Comparison of ENCODE assay signal across 28 cellular contexts in genomic region chr3:197458906-197459470, GRCh38.
DNase-seq lines count a peak whose midpoint lies in the region; ATAC-seq, FAIRE-seq and TF ChIP-seq lines count a peak whose summit lies in the region.
"Had no signal": no experiment of that assay in that cellular context is flagged by ENCODE, and none has a peak within 500 bp of the region (broad histone marks: within the 10 kb centered on the region; RNA-seq: fewer than 3 reads in every experiment).

No MANE protein-coding gene starts in this region.

- H4K20me1 ChIP-seq in K562 (replicated peaks; ENCODE audit: control insufficient read depth, insufficient read depth, low read length) = no peaks in the 10 kb centered on the region
- H4K20me1 ChIP-seq in MM.1S (ENCODE audit: insufficient read depth, low read length) = no peaks in the 10 kb centered on the region

- no peak overlapping the region for H3K4me3 ChIP-seq in K562
- H3K4me3 ChIP-seq in MM.1S (ENCODE audit: low read length) = no peak overlapping the region
- H3K4me3 ChIP-seq: breast epithelium, gastrocnemius medialis, SJCRH30, skin epidermis, stomach, thyroid gland had no signal

- H3K79me2 ChIP-seq in K562 (ENCODE audit: control insufficient read depth, insufficient read depth, low read length) (no peaks in the 10 kb centered on the region), MM.1S (ENCODE audit: low read length) (no peaks in the 10 kb centered on the region)

- TF ChIP-seq EP300 in K562 (IDR thresholded peaks at IDR 0.05; ENCODE audit: low read length) = no peak

- peak overlapping the region; percentile 77 for H3K27ac Mint-ChIP-seq in activated CD8-positive, alpha-beta memory T cell treated with anti-CD3 and anti-CD28 coated beads, Interleukin-2, amount 10 ng/mL, durations not matched to agents 7 days and 5 days
- H3K27ac Mint-ChIP-seq in stimulated activated effector memory CD8-positive, alpha-beta T cell treated with anti-CD3 and anti-CD28 coated beads, Interleukin-12 subunit alpha, Interleukin-12 subunit beta, amount 100 ng/mL, for 72 hours = peak overlapping the region; percentile 87
- H3K27ac Mint-ChIP-seq: B cell, endodermal cell had no signal

- H3K9me2 ChIP-seq in MM.1S (replicated peaks; ENCODE audit: insufficient read depth, low read length) = no peaks in the 10 kb centered on the region

- WGBS in K562 (ENCODE audit: insufficient coverage, low coverage, missing lambda C conversion rate) = 24% methylated on average over 9 of the region's 11 CpGs

- peaks cover 38% of the 10 kb centered on the region for H3K27me3 Mint-ChIP-seq in activated CD8-positive, alpha-beta memory T cell treated with anti-CD3 and anti-CD28 coated beads, Interleukin-2, amount 10 ng/mL, durations not matched to agents 7 days and 5 days
- H3K27me3 Mint-ChIP-seq: B cell had no signal

- H3K9me1 ChIP-seq in K562 (ENCODE audit: control insufficient read depth, insufficient read depth, low read length) = no peaks in the 10 kb centered on the region

- intact Hi-C loops in K562 (cut with micrococcal nuclease) = loop anchor here (10.0 kb wide), 1 partner anchor 204 kb away; no protein-coding TSS in a partner anchor

- H3K36me3 ChIP-seq in K562 (ENCODE audit: control insufficient read depth, insufficient read depth, low read length) = no peaks in the 10 kb centered on the region
- H3K36me3 ChIP-seq in MM.1S (replicated peaks; ENCODE audit: insufficient read depth, low read length) = no peaks in the 10 kb centered on the region
- H3K36me3 ChIP-seq: breast epithelium, gastrocnemius medialis, SJCRH30, stomach, thyroid gland had no signal

- CTCF ChIA-PET in activated CD8-positive, alpha-beta memory T cell treated with anti-CD3 and anti-CD28 coated beads, Interleukin-2, amount 10 ng/mL, durations not matched to agents 7 days and 5 days (lab: Charles Lee) = interaction anchor here (6.3 kb wide), 1 partner anchor 202 kb away, joined by 56 read pairs; no protein-coding TSS in a partner anchor
- CTCF ChIA-PET in K562 (lab: Yijun Ruan, JAX; ENCODE audit: low intra/inter-chr PET ratio) = no interaction called here

- no peak for DNase-seq in activated CD8-positive, alpha-beta memory T cell treated with anti-CD3 and anti-CD28 coated beads, Interleukin-2, amount 10 ng/mL, durations not matched to agents 7 days and 5 days
- DNase-seq in activated CD8-positive, alpha-beta memory T cell treated with anti-CD3 and anti-CD28 coated beads, Interleukin-2, amount 50 U/mL, for 48 hours = no peak
- DNase-seq in K562 (ENCODE audit: extremely low read depth in 1 of 4, low spot score in 3 of 4) (no peak), medulla oblongata (ENCODE audit: extremely low spot score) (peak; percentile 37), foreskin melanocyte (no peak), MM.1S (no peak), left lobe of liver (ENCODE audit: low spot score) (no peak)
- DNase-seq in stimulated activated effector memory CD8-positive, alpha-beta T cell treated with anti-CD3 and anti-CD28 coated beads, Interleukin-12 subunit alpha, Interleukin-12 subunit beta, amount 100 ng/mL, for 72 hours (ENCODE audit: low spot score in 2 of 2) = no peak
- DNase-seq: activated CD4-positive, CD25-positive, alpha-beta regulatory T cell treated with anti-CD3 and anti-CD28 coated beads, Interleukin-2, amount 50 U/mL, for 72 hours; activated naive CD4-positive, alpha-beta T cell; amygdala; cortex of kidney; DMS53; gastrocnemius medialis; left cardiac atrium; mesendoderm; NCI-H1436 treated with DMSO at 0.1 percent for 48 hours; NCI-H345; nucleus accumbens; SJCRH30 had no signal

- H3K27me3 ChIP-seq in K562 (ENCODE audit: control insufficient read depth in 2 of 2, insufficient read depth in 2 of 2, low read length in 2 of 2) (peaks cover 7 to 27% of the 10 kb centered on the region in 2 experiments; a peak in 4 of 5 replicates), MM.1S (replicated peaks; ENCODE audit: insufficient read depth, low read length) (peaks cover 28% of the 10 kb centered on the region)
- H3K27me3 ChIP-seq: breast epithelium, SJCRH30, stomach, thyroid gland had no signal

- H2AFZ ChIP-seq in K562 (ENCODE audit: low read depth, low read length) = no peak overlapping the region
- H2AFZ ChIP-seq in MM.1S (ENCODE audit: low read length) = no peak overlapping the region

- peaks cover 11% of the 10 kb centered on the region for H3F3A ChIP-seq in MM.1S (ENCODE audit: insufficient read depth, low read length)

- no peak overlapping the region for H3K4me3 Mint-ChIP-seq in activated CD8-positive, alpha-beta memory T cell treated with anti-CD3 and anti-CD28 coated beads, Interleukin-2, amount 10 ng/mL, durations not matched to agents 7 days and 5 days
- H3K4me3 Mint-ChIP-seq in stimulated activated effector memory CD8-positive, alpha-beta T cell treated with anti-CD3 and anti-CD28 coated beads, Interleukin-12 subunit alpha, Interleukin-12 subunit beta, amount 100 ng/mL, for 72 hours = no peak overlapping the region
- H3K4me3 Mint-ChIP-seq: endodermal cell had no signal

- H3K4me1 ChIP-seq in K562 (replicated peaks in 1 of 2; ENCODE audit: control insufficient read depth in 2 of 2, insufficient read depth in 2 of 2, low read length in 2 of 2) (peaks cover 8 to 16% of the 10 kb centered on the region in 2 experiments), MM.1S (ENCODE audit: low read length) (no peaks in the 10 kb centered on the region)
- H3K4me1 ChIP-seq: breast epithelium had no signal

- no peak for FAIRE-seq in K562 (lab: Jason Lieb, UNC)
- FAIRE-seq: G401.6, RCC 7860 had no signal

- ATAC-seq in activated CD8-positive, alpha-beta memory T cell treated with anti-CD3 and anti-CD28 coated beads, Interleukin-2, amount 10 ng/mL, durations not matched to agents 7 days and 5 days = no peak
- ATAC-seq in K562 (no peak), left lobe of liver (no peak)
- no peak for ATAC-seq in stimulated activated effector memory CD8-positive, alpha-beta T cell treated with anti-CD3 and anti-CD28 coated beads, Interleukin-12 subunit alpha, Interleukin-12 subunit beta, amount 100 ng/mL, for 72 hours
- ATAC-seq: gastrocnemius medialis, left cardiac atrium had no signal

- H3K4me1 Mint-ChIP-seq in activated CD8-positive, alpha-beta memory T cell treated with anti-CD3 and anti-CD28 coated beads, Interleukin-2, amount 10 ng/mL, durations not matched to agents 7 days and 5 days = peaks cover 15% of the 10 kb centered on the region
- peaks cover 25% of the 10 kb centered on the region for H3K4me1 Mint-ChIP-seq in stimulated activated effector memory CD8-positive, alpha-beta T cell treated with anti-CD3 and anti-CD28 coated beads, Interleukin-12 subunit alpha, Interleukin-12 subunit beta, amount 100 ng/mL, for 72 hours

- H3K4me2 ChIP-seq in K562 (ENCODE audit: insufficient read depth, low read length) = no peak overlapping the region
- H3K4me2 ChIP-seq in MM.1S (ENCODE audit: low read depth, low read length) = no peak overlapping the region

- no peak for TF ChIP-seq POLR2A in K562 (conservative IDR thresholded peaks at IDR 0.05)

- H3K27ac ChIP-seq in K562 (ENCODE audit: extremely low read depth, low read depth, low read length) = no peak overlapping the region
- no peak overlapping the region for H3K27ac ChIP-seq in MM.1S (ENCODE audit: low read length)
- H3K27ac ChIP-seq: breast epithelium, gastrocnemius medialis, SJCRH30, stomach, thyroid gland had no signal

- TF ChIP-seq CTCF in K562 (IDR thresholded peaks at IDR 0.05 in 2 of 3, conservative IDR thresholded peaks at IDR 0.05 in 1 of 3; ENCODE audit: insufficient read depth in 2 of 3, low read depth in 1 of 3, low read length in 3 of 3) (no peak), MM.1S (IDR thresholded peaks at IDR 0.05; ENCODE audit: low read length) (no peak)

- in situ Hi-C loops in K562 (cut with MboI) = no loop called here

- peaks cover 10% of the 10 kb centered on the region for H3K9me3 Mint-ChIP-seq in activated CD8-positive, alpha-beta memory T cell treated with anti-CD3 and anti-CD28 coated beads, Interleukin-2, amount 10 ng/mL, durations not matched to agents 7 days and 5 days (ENCODE audit: low read depth)
- H3K9me3 Mint-ChIP-seq in stimulated activated effector memory CD8-positive, alpha-beta T cell treated with anti-CD3 and anti-CD28 coated beads, Interleukin-12 subunit alpha, Interleukin-12 subunit beta, amount 100 ng/mL, for 72 hours = no peaks in the 10 kb centered on the region
- H3K9me3 Mint-ChIP-seq: endodermal cell had no signal

- no peaks in the 10 kb centered on the region for H3K9me3 ChIP-seq in K562 (replicated peaks; ENCODE audit: control insufficient read depth, insufficient read depth, low read depth, low read length)
- no peaks in the 10 kb centered on the region for H3K9me3 ChIP-seq in MM.1S (replicated peaks; ENCODE audit: insufficient read depth, low read length)
- H3K9me3 ChIP-seq: breast epithelium, gastrocnemius medialis, SJCRH30, stomach, thyroid gland had no signal

- no peak overlapping the region for H3K9ac ChIP-seq in K562 (ENCODE audit: insufficient read depth in 1 of 2, low read depth in 2 of 2, low read length in 2 of 2)
- no peak overlapping the region for H3K9ac ChIP-seq in MM.1S (ENCODE audit: low read length)

- POLR2A ChIA-PET in K562 (lab: Yijun Ruan, JAX) = interaction anchor here (0.6 kb wide), 1 partner anchor 102 kb away, joined by 3 read pairs; no protein-coding TSS in a partner anchor

- no peak for TF ChIP-seq RAD21 in K562 (CRISPR knock-in tag; conservative IDR thresholded peaks at IDR 0.05 in 1 of 2, IDR thresholded peaks at IDR 0.05 in 1 of 2)

- peaks cover 10% of the 10 kb centered on the region for H3K36me3 Mint-ChIP-seq in activated CD8-positive, alpha-beta memory T cell treated with anti-CD3 and anti-CD28 coated beads, Interleukin-2, amount 10 ng/mL, durations not matched to agents 7 days and 5 days
- H3K36me3 Mint-ChIP-seq in stimulated activated effector memory CD8-positive, alpha-beta T cell treated with anti-CD3 and anti-CD28 coated beads, Interleukin-12 subunit alpha, Interleukin-12 subunit beta, amount 100 ng/mL, for 72 hours = peaks cover 28% of the 10 kb centered on the region

- no TSS peak for BruUV-seq in K562 (replicated peaks; lab: Mats Ljungman, UMichigan)

TF ChIP-seq in K562, 482 proteins besides CTCF, POLR2A, EP300 and RAD21:
- no peak for TF ChIP-seq HIVEP1 (CRISPR knock-in tag; IDR thresholded peaks at IDR 0.05)
- TF ChIP-seq TFAP4 (CRISPR knock-in tag; IDR thresholded peaks at IDR 0.05; ENCODE audit: borderline replicate concordance) = 0 out of 2 replicates have a peak, but pooled peaks have one; percentile 5
